In genomic region chr3:194160158-194160557, GRCh38 we compare ENCODE assay signal across 15 cellular contexts. TPM values are rescaled to one million over a fixed set of nuclear protein-coding genes. Genes with fewer than 3 reads are reported as not detected.
DNase-seq lines count a peak whose midpoint lies in the region; ATAC-seq and TF ChIP-seq lines count a peak whose summit lies in the region.
"Had no signal": no experiment of that assay in that cellular context is flagged by ENCODE, and none has a peak within 500 bp of the region (broad histone marks: within the 10 kb centered on the region; RNA-seq: fewer than 3 reads in every experiment).

No MANE protein-coding gene starts in this region.

- peak overlapping the region; percentile 56 for H3K27ac ChIP-seq in epithelial cell of prostate
- peak overlapping the region; percentile 4 for H3K27ac ChIP-seq in suprapubic skin
- H3K27ac ChIP-seq in gastrocnemius medialis = no peak overlapping the region

- H3K36me3 Mint-ChIP-seq in Caco-2 (ENCODE audit: insufficient read depth, unreplicated experiment) = no peaks in the 10 kb centered on the region
- H3K36me3 Mint-ChIP-seq in nephron (ENCODE audit: low read depth) = peaks cover under 1% of the 10 kb centered on the region
- no peaks in the 10 kb centered on the region for H3K36me3 Mint-ChIP-seq in WTC11

- TF ChIP-seq POLR2A in suprapubic skin (IDR thresholded peaks at IDR 0.05) = no peak
- TF ChIP-seq POLR2A in gastrocnemius medialis (IDR thresholded peaks at IDR 0.05) = no peak

- H3K4me1 Mint-ChIP-seq in Caco-2 (ENCODE audit: low read depth, unreplicated experiment) (peaks cover 29% of the 10 kb centered on the region), nephron (peaks cover 29% of the 10 kb centered on the region), WTC11 (peaks cover 34% of the 10 kb centered on the region)

- H3K27me3 ChIP-seq in Caco-2 (replicated peaks; ENCODE audit: control insufficient read depth, insufficient read depth, low read length) (no peaks in the 10 kb centered on the region), suprapubic skin (no peaks in the 10 kb centered on the region), gastrocnemius medialis (no peaks in the 10 kb centered on the region)
- H3K27me3 ChIP-seq: Peyer's patch had no signal

- TF ChIP-seq EP300 in suprapubic skin (IDR thresholded peaks at IDR 0.05) = no peak

- DNase-seq in Caco-2 (no peak), epithelial cell of prostate (ENCODE audit: low read depth, low spot score) (no peak), suprapubic skin (ENCODE audit: low spot score in 2 of 2) (no peak), DMS79 (lab: John Stamatoyannopoulos, UW) (no peak), gastrocnemius medialis (no peak), WTC11 (ENCODE audit: low spot score) (no peak)
- DNase-seq: C1 segment of cervical spinal cord, DMS153, HCEC 1CT, NCI-H1417, NCI-H2171 treated with DMSO at 0.1 percent for 48 hours, NCI-H774, Peyer's patch had no signal

- no TSS peak for BruUV-seq in Caco-2 (replicated peaks; lab: Mats Ljungman, UMichigan)

- H3K9me3 Mint-ChIP-seq in Caco-2 (ENCODE audit: unreplicated experiment) = no peaks in the 10 kb centered on the region
- no peaks in the 10 kb centered on the region for H3K9me3 Mint-ChIP-seq in nephron
- H3K9me3 Mint-ChIP-seq in WTC11 = peaks cover under 1% of the 10 kb centered on the region

- H3K9me3 ChIP-seq in Caco-2 = no peaks in the 10 kb centered on the region; the same call in 1 of the 2 replicates
- no peaks in the 10 kb centered on the region for H3K9me3 ChIP-seq in suprapubic skin
- H3K9me3 ChIP-seq in gastrocnemius medialis = no peaks in the 10 kb centered on the region
- H3K9me3 ChIP-seq: Peyer's patch had no signal

- no peak overlapping the region for H3K4me3 Mint-ChIP-seq in Caco-2 (ENCODE audit: unreplicated experiment)
- peak overlapping the region in 2 of 3 experiments; percentile 22 to 41 for H3K4me3 Mint-ChIP-seq in nephron
- H3K4me3 Mint-ChIP-seq in WTC11 = no peak overlapping the region

- H3K36me3 ChIP-seq in Caco-2 (ENCODE audit: control insufficient read depth, insufficient read depth, low read length) (no peaks in the 10 kb centered on the region), suprapubic skin (no peaks in the 10 kb centered on the region), gastrocnemius medialis (no peaks in the 10 kb centered on the region)
- H3K36me3 ChIP-seq: Peyer's patch had no signal

- POLR2A ChIA-PET in Caco-2 (lab: Charles Lee) = no interaction called here
- POLR2A ChIA-PET in WTC11 (lab: Charles Lee) = interaction anchor here (0.5 kb wide), 1 partner anchor 344 kb away, joined by 3 read pairs; no protein-coding TSS in a partner anchor

- in situ Hi-C loops in gastrocnemius medialis (cut with MboI; ENCODE audit: low sequenced_read_pairs in 4 of 4) = no loop called here

- TF ChIP-seq CTCF in Caco-2 (IDR thresholded peaks at IDR 0.05; ENCODE audit: insufficient read depth in 1 of 2, low read depth in 1 of 2, low read length in 1 of 2, severe bottlenecking in 1 of 2, unreplicated experiment in 1 of 2) = no peak
- TF ChIP-seq CTCF in nephron (IDR thresholded peaks at IDR 0.05; ENCODE audit: unreplicated experiment in 3 of 3) = no peak
- no peak for TF ChIP-seq CTCF in suprapubic skin (IDR thresholded peaks at IDR 0.05)
- TF ChIP-seq CTCF in gastrocnemius medialis (IDR thresholded peaks at IDR 0.05 in 4 of 5, conservative IDR thresholded peaks at IDR 0.05 in 1 of 5) = no peak
- TF ChIP-seq CTCF in WTC11 (IDR thresholded peaks at IDR 0.05) = no peak

- ATAC-seq in HG02610 (IDR thresholded peaks at IDR 0.05; ENCODE audit: unreplicated experiment) (no peak), gastrocnemius medialis (no peak), WTC11 (no peak)

- H3K27ac Mint-ChIP-seq in Caco-2 (ENCODE audit: unreplicated experiment) (peak overlapping the region; percentile 79), nephron (peak overlapping the region; percentile 43 to 87 (median 87)), WTC11 (no peak overlapping the region)

- CTCF ChIA-PET in Caco-2 (lab: Charles Lee) = no interaction called here
- CTCF ChIA-PET in WTC11 (lab: Charles Lee) = interaction anchor here (0.9 to 1.8 kb wide), 2 partner anchors 86 to 156 kb away, joined by 4 to 5 read pairs; no protein-coding TSS in a partner anchor

- intact Hi-C loops in Caco-2 (cut with micrococcal nuclease; ENCODE audit: unreplicated experiment) = loop anchor here (2.0 kb wide), 1 partner anchor 17 kb away; no protein-coding TSS in a partner anchor
- intact Hi-C loops in gastrocnemius medialis (cut with DNase I; ENCODE audit: low total_unique reads) = no loop called here

- H3K27me3 Mint-ChIP-seq in Caco-2 (ENCODE audit: insufficient read depth, unreplicated experiment) = no peaks in the 10 kb centered on the region
- peaks cover 41% of the 10 kb centered on the region for H3K27me3 Mint-ChIP-seq in nephron (ENCODE audit: low read depth)
- no peaks in the 10 kb centered on the region for H3K27me3 Mint-ChIP-seq in WTC11 (ENCODE audit: low read depth)

- H3K4me3 ChIP-seq in Caco-2 (ENCODE audit: low read depth, low read length) (no peak overlapping the region), suprapubic skin (no peak overlapping the region), gastrocnemius medialis (no peak overlapping the region)
- H3K4me3 ChIP-seq: Peyer's patch had no signal

- 96% methylated on average over 3 of the region's 4 CpGs for WGBS in suprapubic skin

- H3K4me1 ChIP-seq in Caco-2 (peaks cover 27% of the 10 kb centered on the region), suprapubic skin (peaks cover 45% of the 10 kb centered on the region), gastrocnemius medialis (peaks cover 0 to 7% of the 10 kb centered on the region in 2 donors)

TF ChIP-seq in WTC11, 78 proteins besides CTCF, POLR2A, EP300 and RAD21:
- TF ChIP-seq ZMAT4 (CRISPR knock-in tag; IDR thresholded peaks at IDR 0.05) = no peak
TF ChIP-seq in WTC11: peak in this region for 0.

RNA-seq across cellular contexts. Expression of gene HES1, which starts 24.2 kb away (rescaled TPM):
- total RNA-seq in Caco-2 (2022) (123 and 128 TPM in 2 replicates), suprapubic skin (100 to 1,000 TPM; 128 to 206 (median 154) TPM), gastrocnemius medialis (10 to 100 TPM in 3 of 4 donors, 1 to 10 TPM in 1; 9.7 to 38.3 (median 27.8) TPM), WTC11 (2021) (28.4 to 65.9 TPM (median 62.3 TPM) in 3 replicates)

Comparison
In these comparisons a context has a peak if more than half of its experiments do, and no peak if none do; other contexts are left out.
1. H3K4me3 Mint-ChIP-seq: peak in nephron (2 of 3); none in Caco-2 (single experiment) and WTC11 (single experiment).
2. H3K27ac ChIP-seq: peak in epithelial cell of prostate (single experiment) and suprapubic skin (single experiment); none in gastrocnemius medialis (0 of 4).